ENCODE assay signal across 11 cellular contexts in genomic region chr4:47662975-47663374, GRCh38.
A peak's percentile ranks its signal among the peaks of the same experiment; 100 is the strongest.
DNase-seq lines count a peak whose midpoint lies in the region; TF ChIP-seq lines count a peak whose summit lies in the region.
"Had no signal": no experiment of that assay in that cellular context is flagged by ENCODE, and none has a peak within 500 bp of the region (broad histone marks: within the 10 kb centered on the region; RNA-seq: fewer than 3 reads in every experiment).

No MANE protein-coding gene starts in this region.

- no peaks in the 10 kb centered on the region for H3K9me3 ChIP-seq in CD8-positive, alpha-beta memory T cell (ENCODE audit: low read length)
- no peaks in the 10 kb centered on the region for H3K9me3 ChIP-seq in prostate gland
- H3K9me3 ChIP-seq: right atrium auricular region had no signal

- no peak overlapping the region for H3K18ac ChIP-seq in mesendoderm (ENCODE audit: low read length)

- peak; percentile 27 for DNase-seq in DMS53 treated with DMSO at 0.1 percent for 48 hours (lab: John Stamatoyannopoulos, UW; ENCODE audit: unreplicated experiment)
- no peak for DNase-seq in HFFc6
- DNase-seq in activated CD4-positive, alpha-beta memory T cell treated with anti-CD3 and anti-CD28 coated beads, Interleukin-2, amount 10 ng/mL, durations not matched to agents 7 days and 5 days = peak; percentile 28
- peak; percentile 40 for DNase-seq in mesendoderm
- no peak for DNase-seq in NCI-H1092 (lab: John Stamatoyannopoulos, UW)
- DNase-seq in CD8-positive, alpha-beta memory T cell = no peak
- DNase-seq in prostate gland (ENCODE audit: low spot score) = no peak
- DNase-seq in DMS114 treated with DMSO at 0.1 percent for 48 hours (lab: John Stamatoyannopoulos, UW; ENCODE audit: unreplicated experiment) = no peak
- DNase-seq: activated T-cell treated with anti-CD3 and anti-CD28 coated beads, Interleukin-2, amount 50 U/mL, for 24 hours; NK-92 treated with Interleukin-12 subunit alpha and Interleukin-12 subunit beta, amount 100 ng/mL, for 24 hours had no signal

- H4K8ac ChIP-seq in mesendoderm (ENCODE audit: low read depth, low read length) = no peak overlapping the region

- no peaks in the 10 kb centered on the region for H3K36me3 Mint-ChIP-seq in HFFc6 (ENCODE audit: low read depth)
- H3K36me3 Mint-ChIP-seq in activated CD4-positive, alpha-beta memory T cell treated with anti-CD3 and anti-CD28 coated beads, Interleukin-2, amount 10 ng/mL, durations not matched to agents 7 days and 5 days (ENCODE audit: low read depth) = no peaks in the 10 kb centered on the region
- no peaks in the 10 kb centered on the region for H3K36me3 Mint-ChIP-seq in CD8-positive, alpha-beta memory T cell

- H3K4me2 ChIP-seq in mesendoderm (ENCODE audit: low read length) = no peak overlapping the region

- H3K4me1 Mint-ChIP-seq in HFFc6 (ENCODE audit: low read depth) = no peaks in the 10 kb centered on the region
- H3K4me1 Mint-ChIP-seq in activated CD4-positive, alpha-beta memory T cell treated with anti-CD3 and anti-CD28 coated beads, Interleukin-2, amount 10 ng/mL, durations not matched to agents 7 days and 5 days = no peaks in the 10 kb centered on the region
- H3K4me1 Mint-ChIP-seq in CD8-positive, alpha-beta memory T cell = no peaks in the 10 kb centered on the region

- H3K9ac ChIP-seq in mesendoderm (ENCODE audit: low read length) = no peak overlapping the region

- H3K4me3 ChIP-seq in mesendoderm (ENCODE audit: low read length) = no peak overlapping the region
- H3K4me3 ChIP-seq in CD8-positive, alpha-beta memory T cell (ENCODE audit: low read length) = no peak overlapping the region
- no peak overlapping the region for H3K4me3 ChIP-seq in prostate gland
- H3K4me3 ChIP-seq: right atrium auricular region had no signal

- no peak overlapping the region for H3K4me3 Mint-ChIP-seq in HFFc6
- no peak overlapping the region for H3K4me3 Mint-ChIP-seq in activated CD4-positive, alpha-beta memory T cell treated with anti-CD3 and anti-CD28 coated beads, Interleukin-2, amount 10 ng/mL, durations not matched to agents 7 days and 5 days
- no peak overlapping the region for H3K4me3 Mint-ChIP-seq in CD8-positive, alpha-beta memory T cell
- H3K4me3 Mint-ChIP-seq: activated T-cell treated with anti-CD3 and anti-CD28 coated beads, Interleukin-2, amount 50 U/mL, for 24 hours had no signal

- no peak overlapping the region for H2BK120ac ChIP-seq in mesendoderm (ENCODE audit: low read depth, low read length)

- no peak overlapping the region for H3K27ac ChIP-seq in mesendoderm (ENCODE audit: low read depth, low read length)
- no peak overlapping the region for H3K27ac ChIP-seq in CD8-positive, alpha-beta memory T cell (ENCODE audit: low read depth, low read length)
- no peak overlapping the region for H3K27ac ChIP-seq in prostate gland
- H3K27ac ChIP-seq: right atrium auricular region had no signal

- POLR2A ChIA-PET in activated CD4-positive, alpha-beta memory T cell treated with anti-CD3 and anti-CD28 coated beads, Interleukin-2, amount 10 ng/mL, durations not matched to agents 7 days and 5 days (lab: Charles Lee) = no interaction called here
- POLR2A ChIA-PET in CD8-positive, alpha-beta memory T cell (lab: Charles Lee) = no interaction called here

- intact Hi-C loops in prostate gland (cut with DNase I) = no loop called here

- no peaks in the 10 kb centered on the region for H3K9me3 Mint-ChIP-seq in HFFc6
- no peaks in the 10 kb centered on the region for H3K9me3 Mint-ChIP-seq in activated CD4-positive, alpha-beta memory T cell treated with anti-CD3 and anti-CD28 coated beads, Interleukin-2, amount 10 ng/mL, durations not matched to agents 7 days and 5 days
- H3K9me3 Mint-ChIP-seq in CD8-positive, alpha-beta memory T cell = no peaks in the 10 kb centered on the region
- H3K9me3 Mint-ChIP-seq: activated T-cell treated with anti-CD3 and anti-CD28 coated beads, Interleukin-2, amount 50 U/mL, for 24 hours had no signal

- H3K79me1 ChIP-seq in mesendoderm (ENCODE audit: low read length) = no peaks in the 10 kb centered on the region

- H3K27me3 ChIP-seq in mesendoderm (ENCODE audit: insufficient read depth, low read length, poor library complexity) (no peaks in the 10 kb centered on the region), prostate gland (replicated peaks; ENCODE audit: insufficient read depth) (no peaks in the 10 kb centered on the region)
- H3K27me3 ChIP-seq in CD8-positive, alpha-beta memory T cell (ENCODE audit: insufficient read depth, low read length, poor library complexity, severe bottlenecking) = no peaks in the 10 kb centered on the region
- H3K27me3 ChIP-seq: right atrium auricular region had no signal

- H3K4me1 ChIP-seq in mesendoderm (ENCODE audit: control insufficient read depth, low read depth, low read length) (no peaks in the 10 kb centered on the region), prostate gland (replicated peaks) (no peaks in the 10 kb centered on the region)
- no peaks in the 10 kb centered on the region for H3K4me1 ChIP-seq in CD8-positive, alpha-beta memory T cell (ENCODE audit: insufficient read depth, low read length)
- H3K4me1 ChIP-seq: right atrium auricular region had no signal

- H2BK5ac ChIP-seq in mesendoderm (ENCODE audit: low read length) = no peak overlapping the region

- TF ChIP-seq CTCF in HFFc6 (IDR thresholded peaks at IDR 0.05) (peak; percentile 76), prostate gland (IDR thresholded peaks at IDR 0.05) (no peak)

- H4K5ac ChIP-seq in mesendoderm (ENCODE audit: low read length) = no peak overlapping the region

- no peak overlapping the region for H3K23ac ChIP-seq in mesendoderm (ENCODE audit: low read length)

- peaks cover 8% of the 10 kb centered on the region; the same call in 1 of the 2 replicates for H3K27me3 Mint-ChIP-seq in HFFc6 (ENCODE audit: insufficient read depth)
- H3K27me3 Mint-ChIP-seq in activated CD4-positive, alpha-beta memory T cell treated with anti-CD3 and anti-CD28 coated beads, Interleukin-2, amount 10 ng/mL, durations not matched to agents 7 days and 5 days = peaks cover 8% of the 10 kb centered on the region
- peaks cover 4 to 10% of the 10 kb centered on the region in 2 donors for H3K27me3 Mint-ChIP-seq in CD8-positive, alpha-beta memory T cell

- H3K36me3 ChIP-seq in mesendoderm (ENCODE audit: control insufficient read depth, insufficient read depth, low read length) (no peaks in the 10 kb centered on the region), prostate gland (no peaks in the 10 kb centered on the region)
- no peaks in the 10 kb centered on the region for H3K36me3 ChIP-seq in CD8-positive, alpha-beta memory T cell (ENCODE audit: insufficient read depth, low read length)
- H3K36me3 ChIP-seq: right atrium auricular region had no signal

- no CpG with 5 or more reads among the region's 3 CpGs for WGBS in mesendoderm (ENCODE audit: extremely low coverage, insufficient coverage, low lambda C conversion rate)
- 84% methylated on average over 3 of the region's 3 CpGs for WGBS in prostate gland

- no peaks in the 10 kb centered on the region for H3K79me2 ChIP-seq in mesendoderm (ENCODE audit: control insufficient read depth, insufficient read depth, low read length)

- no peak overlapping the region for H2AK5ac ChIP-seq in mesendoderm (ENCODE audit: low read length)

- no peak overlapping the region for H3K27ac Mint-ChIP-seq in HFFc6
- no peak overlapping the region for H3K27ac Mint-ChIP-seq in activated CD4-positive, alpha-beta memory T cell treated with anti-CD3 and anti-CD28 coated beads, Interleukin-2, amount 10 ng/mL, durations not matched to agents 7 days and 5 days
- no peak overlapping the region for H3K27ac Mint-ChIP-seq in CD8-positive, alpha-beta memory T cell
- H3K27ac Mint-ChIP-seq: activated T-cell treated with anti-CD3 and anti-CD28 coated beads, Interleukin-2, amount 50 U/mL, for 24 hours had no signal

- CTCF ChIA-PET in activated CD4-positive, alpha-beta memory T cell treated with anti-CD3 and anti-CD28 coated beads, Interleukin-2, amount 10 ng/mL, durations not matched to agents 7 days and 5 days (lab: Charles Lee) = interaction anchor here (1.2 kb wide), 1 partner anchor 268 kb away, joined by 3 read pairs; no protein-coding TSS in a partner anchor
- CTCF ChIA-PET in CD8-positive, alpha-beta memory T cell (lab: Charles Lee) = no interaction called here

- no peak overlapping the region for H2BK15ac ChIP-seq in mesendoderm (replicated peaks; ENCODE audit: low read depth)

- no peak overlapping the region for H3K56ac ChIP-seq in mesendoderm (ENCODE audit: low read length)

- no peak overlapping the region for H3K4ac ChIP-seq in mesendoderm (ENCODE audit: low read depth, low read length)

- no peak for TF ChIP-seq POLR2A in prostate gland (IDR thresholded peaks at IDR 0.05)

Comparison
In these comparisons a context has a peak if more than half of its experiments do, and no peak if none do; other contexts are left out.
1. DNase-seq: peak in DMS53 treated with DMSO at 0.1 percent for 48 hours (single experiment), activated CD4-positive, alpha-beta memory T cell treated with anti-CD3 and anti-CD28 coated beads, Interleukin-2, amount 10 ng/mL, durations not matched to agents 7 days and 5 days (single experiment) and mesendoderm (single experiment); none in HFFc6 (single experiment), NCI-H1092 (single experiment), CD8-positive, alpha-beta memory T cell (0 of 5), prostate gland (single experiment) and DMS114 treated with DMSO at 0.1 percent for 48 hours (single experiment).